8 cellular contexts compared by ENCODE assay signal in the genomic region with DNA sequence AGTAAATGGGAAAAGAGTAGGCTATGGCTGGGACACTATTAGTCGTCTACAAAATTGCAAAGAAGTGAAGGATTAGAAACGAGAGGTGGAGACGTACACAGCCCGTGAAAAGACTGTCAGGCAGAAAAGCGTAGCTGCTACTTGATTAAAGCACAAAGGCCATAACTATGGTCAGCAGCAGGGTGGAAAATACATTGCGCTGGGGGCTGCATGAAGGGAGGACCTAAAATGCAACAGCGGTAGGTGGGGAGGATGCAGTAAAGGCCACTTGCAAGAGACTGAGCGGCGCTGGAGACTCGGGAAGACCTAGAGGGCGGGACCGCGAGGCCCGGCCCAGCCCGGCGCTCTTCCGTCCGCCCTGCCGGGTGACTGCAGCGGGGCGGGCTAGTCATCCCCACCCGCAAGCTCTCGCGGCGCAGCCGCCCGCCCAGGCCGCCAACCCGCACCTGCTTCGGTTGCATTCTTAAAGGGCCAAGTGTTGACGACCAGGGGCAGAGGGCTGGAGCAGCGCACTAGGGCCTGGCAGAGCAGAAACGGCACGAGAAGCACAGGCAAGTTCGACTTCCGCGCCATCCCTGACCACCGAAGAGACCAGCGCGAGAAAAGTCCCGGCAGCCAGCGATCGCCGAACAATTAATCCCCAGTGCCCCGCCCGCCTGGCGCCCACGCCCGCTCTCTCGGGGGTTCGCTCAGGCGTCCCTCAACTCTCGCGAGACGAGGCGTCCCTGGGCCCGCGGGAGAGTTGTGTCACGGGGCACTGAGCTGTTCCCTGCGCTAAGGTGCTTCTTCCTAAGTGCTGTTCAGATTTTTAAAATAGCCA. TPM values are rescaled to one million over a fixed set of nuclear protein-coding genes. Genes with fewer than 3 reads are reported as not detected.
DNase-seq lines count a peak whose midpoint lies in the region; TF ChIP-seq lines count a peak whose summit lies in the region.

A gene (minus strand): TSS at position 635 of the 820 bp plus-strand sequence. CDS start 62 bp downstream, at position 573.

- intact Hi-C loops in stomach (cut with DNase I; ENCODE audit: low total_unique reads), result no loop called here

- DNase-seq in EL (peak; percentile 95), GOT3 (lab: John Stamatoyannopoulos, UW) (peak; percentile 51), LNCaP clone FGC (ENCODE audit: low read depth) (peak; percentile 72), SHP77 treated with DMSO at 0.1 percent for 48 hours (lab: John Stamatoyannopoulos, UW) (peak; percentile 50), activated gamma-delta T cell (lab: John Stamatoyannopoulos, UW) (peak; percentile 90), fibroblast of the conjunctiva (ENCODE audit: low read depth) (peak; percentile 85), stomach (peak; percentile 97)

- WGBS in stomach, 5 donors, result 0 to 1% (median 1%) methylated on average over 51 to 60 of the region's 60 CpGs

- peak within 1 kb of the TSS; percentile 27 for H3K4me2 ChIP-seq in neural cell (ENCODE audit: low read length)

- TF ChIP-seq EP300 in neural cell (conservative IDR thresholded peaks at IDR 0.05; ENCODE audit: poor library complexity, severe bottlenecking) (peak; percentile 22), stomach (IDR thresholded peaks at IDR 0.05) (no peak)

- H3K4me3 ChIP-seq in LNCaP clone FGC (ENCODE audit: low read depth, low read length), result peak within 1 kb of the TSS; percentile 68
- H3K4me3 ChIP-seq in neural cell (ENCODE audit: low read length), result peak within 1 kb of the TSS; percentile 80
- H3K4me3 ChIP-seq in stomach, result peak within 1 kb of the TSS; percentile 61 to 74 (median 64)

- H3K9ac ChIP-seq in neural cell (ENCODE audit: low read length), result peak within 1 kb of the TSS; percentile 68

- no peaks in the 10 kb centered on the region for H3K79me2 ChIP-seq in neural cell (replicated peaks; ENCODE audit: insufficient read depth, low read length)

- H3F3A ChIP-seq in neural cell (ENCODE audit: insufficient read depth, low read length, poor library complexity, severe bottlenecking), result no peaks in the 10 kb centered on the region

- peak within 1 kb of the TSS; percentile 29 for H3K27ac ChIP-seq in neural cell (ENCODE audit: low read length)
- peak within 1 kb of the TSS; percentile 93 to 95 (median 94) for H3K27ac ChIP-seq in stomach

- H3K4me1 ChIP-seq in stomach, result peaks cover 0 to 20% (median 9%) of the 10 kb centered on the region in 4 donors

- H3K9me2 ChIP-seq in neural cell (ENCODE audit: insufficient read depth, low read length), result no peaks in the 10 kb centered on the region

- no peaks in the 10 kb centered on the region for H3K36me3 ChIP-seq in neural cell (ENCODE audit: insufficient read depth, low read length)
- H3K36me3 ChIP-seq in stomach, result peaks cover 0 to 19% (median 15%) of the 10 kb centered on the region in 4 donors

- no peak for TF ChIP-seq POLR2A in stomach (IDR thresholded peaks at IDR 0.05)

- peak within 1 kb of the TSS; percentile 74 for H2AFZ ChIP-seq in neural cell (ENCODE audit: low read depth, low read length)

- TF ChIP-seq RAD21 in neural cell (conservative IDR thresholded peaks at IDR 0.05), result no peak

- no peaks in the 10 kb centered on the region for H3K27me3 ChIP-seq in neural cell (ENCODE audit: insufficient read depth, low read depth, low read length)
- no peaks in the 10 kb centered on the region for H3K27me3 ChIP-seq in stomach

- no peaks in the 10 kb centered on the region for H4K20me1 ChIP-seq in neural cell (ENCODE audit: insufficient read depth)

- H3K9me3 ChIP-seq in neural cell (ENCODE audit: low read length), result no peaks in the 10 kb centered on the region
- no peaks in the 10 kb centered on the region for H3K9me3 ChIP-seq in stomach

- TF ChIP-seq CTCF in LNCaP clone FGC (IDR thresholded peaks at IDR 0.05; ENCODE audit: control insufficient read depth, extremely low read depth, insufficient read depth) (no peak), neural cell (IDR thresholded peaks at IDR 0.05; ENCODE audit: poor library complexity, severe bottlenecking) (no peak), stomach (IDR thresholded peaks at IDR 0.05) (no peak)

TF ChIP-seq in neural cell, 6 proteins besides CTCF, POLR2A, EP300 and RAD21:
- TF ChIP-seq, protein P1, sequence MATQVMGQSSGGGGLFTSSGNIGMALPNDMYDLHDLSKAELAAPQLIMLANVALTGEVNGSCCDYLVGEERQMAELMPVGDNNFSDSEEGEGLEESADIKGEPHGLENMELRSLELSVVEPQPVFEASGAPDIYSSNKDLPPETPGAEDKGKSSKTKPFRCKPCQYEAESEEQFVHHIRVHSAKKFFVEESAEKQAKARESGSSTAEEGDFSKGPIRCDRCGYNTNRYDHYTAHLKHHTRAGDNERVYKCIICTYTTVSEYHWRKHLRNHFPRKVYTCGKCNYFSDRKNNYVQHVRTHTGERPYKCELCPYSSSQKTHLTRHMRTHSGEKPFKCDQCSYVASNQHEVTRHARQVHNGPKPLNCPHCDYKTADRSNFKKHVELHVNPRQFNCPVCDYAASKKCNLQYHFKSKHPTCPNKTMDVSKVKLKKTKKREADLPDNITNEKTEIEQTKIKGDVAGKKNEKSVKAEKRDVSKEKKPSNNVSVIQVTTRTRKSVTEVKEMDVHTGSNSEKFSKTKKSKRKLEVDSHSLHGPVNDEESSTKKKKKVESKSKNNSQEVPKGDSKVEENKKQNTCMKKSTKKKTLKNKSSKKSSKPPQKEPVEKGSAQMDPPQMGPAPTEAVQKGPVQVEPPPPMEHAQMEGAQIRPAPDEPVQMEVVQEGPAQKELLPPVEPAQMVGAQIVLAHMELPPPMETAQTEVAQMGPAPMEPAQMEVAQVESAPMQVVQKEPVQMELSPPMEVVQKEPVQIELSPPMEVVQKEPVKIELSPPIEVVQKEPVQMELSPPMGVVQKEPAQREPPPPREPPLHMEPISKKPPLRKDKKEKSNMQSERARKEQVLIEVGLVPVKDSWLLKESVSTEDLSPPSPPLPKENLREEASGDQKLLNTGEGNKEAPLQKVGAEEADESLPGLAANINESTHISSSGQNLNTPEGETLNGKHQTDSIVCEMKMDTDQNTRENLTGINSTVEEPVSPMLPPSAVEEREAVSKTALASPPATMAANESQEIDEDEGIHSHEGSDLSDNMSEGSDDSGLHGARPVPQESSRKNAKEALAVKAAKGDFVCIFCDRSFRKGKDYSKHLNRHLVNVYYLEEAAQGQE (IDR thresholded peaks at IDR 0.05; ENCODE audit: borderline replicate concordance), result no peak
- TF ChIP-seq SMC3 (conservative IDR thresholded peaks at IDR 0.05; ENCODE audit: poor library complexity) (peak; percentile 37), MXI1 (conservative IDR thresholded peaks at IDR 0.05; ENCODE audit: poor library complexity, severe bottlenecking) (peak; percentile 82), POLR2AphosphoS5 (IDR thresholded peaks at IDR 0.05) (peak; percentile 41), TAF1 (IDR thresholded peaks at IDR 0.05; ENCODE audit: low read depth) (no peak)

RNA-seq across cellular contexts. Expression of the gene that starts here (rescaled TPM):
- polyA plus RNA-seq in neural cell, result 3.1 and 4.9 TPM in 2 replicates
- 1.5 and 2.5 TPM in 2 replicates for polyA minus RNA-seq in neural cell
- total RNA-seq in stomach, result 10 to 100 TPM in 2 of 5 donors, 1 to 10 TPM in 3; 2.3 to 36.4 (median 3.6) TPM
- 1 to 10 TPM; 6.6 to 8.2 (median 8.0) TPM for polyA plus RNA-seq in stomach

Comparison
In these comparisons a context has a peak if more than half of its experiments do, and no peak if none do; other contexts are left out.
1. Peak in every context shown above with its lines: DNase-seq, H3K4me3 ChIP-seq and H3K27ac ChIP-seq.